11 cellular contexts compared by ENCODE assay signal in genomic region chr12:125187148-125187733, GRCh38. TPM values are rescaled to one million over a fixed set of nuclear protein-coding genes. Genes with fewer than 3 reads are reported as not detected.
DNase-seq lines count a peak whose midpoint lies in the region; TF ChIP-seq lines count a peak whose summit lies in the region.
"Had no signal": no experiment of that assay in that cellular context is flagged by ENCODE, and none has a peak within 500 bp of the region (broad histone marks: within the 10 kb centered on the region; RNA-seq: fewer than 3 reads in every experiment).

No MANE protein-coding gene starts in this region.

- no peaks in the 10 kb centered on the region for H3K36me3 ChIP-seq in PC-9 (ENCODE audit: low read depth)
- no peaks in the 10 kb centered on the region for H3K36me3 ChIP-seq in esophagus squamous epithelium
- H3K36me3 ChIP-seq: pancreas had no signal

- DNase-seq in AG10803 (ENCODE audit: low read depth) (no peak), PC-9 (no peak), esophagus squamous epithelium (lab: John Stamatoyannopoulos, UW) (no peak), osteocyte (ENCODE audit: extremely low spot score, unreplicated experiment) (no peak), activated gamma-delta T cell (lab: John Stamatoyannopoulos, UW) (no peak), NCI-H146 (lab: John Stamatoyannopoulos, UW) (no peak), cortex of kidney (lab: John Stamatoyannopoulos, UW) (no peak)
- DNase-seq in activated effector memory CD4-positive, alpha-beta T cell treated with anti-CD3 and anti-CD28 coated beads, Interleukin-2, amount 50 U/mL, for 16 hours, result no peak
- DNase-seq: activated CD4-positive, alpha-beta memory T cell treated with anti-CD3 and anti-CD28 coated beads, Interleukin-2, amount 10 ng/mL, durations not matched to agents 7 days and 5 days; COR-L47 had no signal

- POLR2A ChIA-PET in PC-9 (lab: Charles Lee; ENCODE audit: unreplicated experiment), result no interaction called here

- H3K79me2 ChIP-seq in PC-9 (ENCODE audit: low read depth), result no peaks in the 10 kb centered on the region

- peaks cover 65% of the 10 kb centered on the region for H3K27me3 ChIP-seq in PC-9 (ENCODE audit: insufficient read depth, low read depth)
- peaks cover 5 to 93% (median 20%) of the 10 kb centered on the region in 4 donors for H3K27me3 ChIP-seq in esophagus squamous epithelium

- WGBS in esophagus squamous epithelium, 2 donors, result no CpG with 5 or more reads among the region's 41 CpGs

- H3K4me3 ChIP-seq in AG10803 (ENCODE audit: low read length) (peak overlapping the region; percentile 46), PC-9 (no peak overlapping the region), esophagus squamous epithelium (peak overlapping the region; percentile 25 to 60 (median 44))

- no TSS peak for BruUV-seq in PC-9 (replicated peaks; lab: Mats Ljungman, UMichigan)

- peak overlapping the region; percentile 38; the same call in 1 of the 2 replicates for H3K4me2 ChIP-seq in PC-9

- H3K4me1 Mint-ChIP-seq in osteocyte (ENCODE audit: unreplicated experiment), result peaks cover 18% of the 10 kb centered on the region

- TF ChIP-seq CTCF in AG10803 (conservative IDR thresholded peaks at IDR 0.05; ENCODE audit: low read length) (no peak), PC-9 (conservative IDR thresholded peaks at IDR 0.05) (no peak), esophagus squamous epithelium (IDR thresholded peaks at IDR 0.05) (no peak), osteocyte (IDR thresholded peaks at IDR 0.05) (no peak)

- peak overlapping the region; percentile 48 for H3K4me3 Mint-ChIP-seq in osteocyte (ENCODE audit: unreplicated experiment)
- H3K4me3 Mint-ChIP-seq: activated CD4-positive, alpha-beta memory T cell treated with anti-CD3 and anti-CD28 coated beads, Interleukin-2, amount 10 ng/mL, durations not matched to agents 7 days and 5 days had no signal

- H3K9me3 ChIP-seq in PC-9 (ENCODE audit: insufficient read depth, low read depth), result no peaks in the 10 kb centered on the region
- no peaks in the 10 kb centered on the region for H3K9me3 ChIP-seq in esophagus squamous epithelium
- H3K9me3 ChIP-seq: pancreas had no signal

- no peaks in the 10 kb centered on the region for H3F3A ChIP-seq in PC-9 (ENCODE audit: insufficient read depth, low read depth)

- intact Hi-C loops in PC-9 (cut with micrococcal nuclease; ENCODE audit: unreplicated experiment), result loop anchor here (10.0 kb wide), 1 partner anchor 282 kb away; no protein-coding TSS in a partner anchor
- intact Hi-C loops in esophagus squamous epithelium (cut with DNase I), result loop anchor here (10.0 kb wide), 1 partner anchor 218 kb away; no protein-coding TSS in a partner anchor

- no peak overlapping the region for H2AFZ ChIP-seq in PC-9

- H3K27ac Mint-ChIP-seq in osteocyte (ENCODE audit: unreplicated experiment), result no peak overlapping the region
- H3K27ac Mint-ChIP-seq: activated CD4-positive, alpha-beta memory T cell treated with anti-CD3 and anti-CD28 coated beads, Interleukin-2, amount 10 ng/mL, durations not matched to agents 7 days and 5 days had no signal

- H3K27ac ChIP-seq in PC-9 (no peak overlapping the region), esophagus squamous epithelium (no peak overlapping the region)
- H3K27ac ChIP-seq: pancreas had no signal

- H3K4me1 ChIP-seq in PC-9 (replicated peaks; ENCODE audit: insufficient read depth) (no peaks in the 10 kb centered on the region), esophagus squamous epithelium (peaks cover 20 to 42% (median 22%) of the 10 kb centered on the region in 3 donors)

- H3K36me3 Mint-ChIP-seq in osteocyte (ENCODE audit: unreplicated experiment), result no peaks in the 10 kb centered on the region

- peaks cover 46% of the 10 kb centered on the region for H3K27me3 Mint-ChIP-seq in osteocyte (ENCODE audit: unreplicated experiment)

- no peaks in the 10 kb centered on the region for H4K20me1 ChIP-seq in PC-9 (ENCODE audit: insufficient read depth)

- H3K9me2 ChIP-seq in PC-9 (ENCODE audit: insufficient read depth), result no peaks in the 10 kb centered on the region

- H3K9me3 Mint-ChIP-seq in osteocyte (ENCODE audit: unreplicated experiment), result no peaks in the 10 kb centered on the region
- H3K9me3 Mint-ChIP-seq: activated CD4-positive, alpha-beta memory T cell treated with anti-CD3 and anti-CD28 coated beads, Interleukin-2, amount 10 ng/mL, durations not matched to agents 7 days and 5 days had no signal

- CTCF ChIA-PET in PC-9 (lab: Charles Lee), result interaction anchor here (0.6 kb wide), 1 partner anchor 510 kb away, joined by 3 read pairs; no protein-coding TSS in a partner anchor

- no peak for TF ChIP-seq POLR2A in esophagus squamous epithelium (IDR thresholded peaks at IDR 0.05)

RNA-seq across cellular contexts. Expression of gene TMEM132B, which starts 1.1 kb away (rescaled TPM):
- total RNA-seq in PC-9 (2021) (not detected in 2 replicates), esophagus squamous epithelium (1 to 10 TPM in 2 of 4 donors, under 1 TPM in 2; 0.38 to 3.0 (median 1.3) TPM), osteocyte (0.35 and 0.42 TPM in 2 replicates)
- total RNA-seq: activated CD4-positive, alpha-beta memory T cell treated with anti-CD3 and anti-CD28 coated beads, Interleukin-2, amount 10 ng/mL, durations not matched to agents 7 days and 5 days had no signal
